18 cellular contexts compared by ENCODE assay signal in the genomic region with DNA sequence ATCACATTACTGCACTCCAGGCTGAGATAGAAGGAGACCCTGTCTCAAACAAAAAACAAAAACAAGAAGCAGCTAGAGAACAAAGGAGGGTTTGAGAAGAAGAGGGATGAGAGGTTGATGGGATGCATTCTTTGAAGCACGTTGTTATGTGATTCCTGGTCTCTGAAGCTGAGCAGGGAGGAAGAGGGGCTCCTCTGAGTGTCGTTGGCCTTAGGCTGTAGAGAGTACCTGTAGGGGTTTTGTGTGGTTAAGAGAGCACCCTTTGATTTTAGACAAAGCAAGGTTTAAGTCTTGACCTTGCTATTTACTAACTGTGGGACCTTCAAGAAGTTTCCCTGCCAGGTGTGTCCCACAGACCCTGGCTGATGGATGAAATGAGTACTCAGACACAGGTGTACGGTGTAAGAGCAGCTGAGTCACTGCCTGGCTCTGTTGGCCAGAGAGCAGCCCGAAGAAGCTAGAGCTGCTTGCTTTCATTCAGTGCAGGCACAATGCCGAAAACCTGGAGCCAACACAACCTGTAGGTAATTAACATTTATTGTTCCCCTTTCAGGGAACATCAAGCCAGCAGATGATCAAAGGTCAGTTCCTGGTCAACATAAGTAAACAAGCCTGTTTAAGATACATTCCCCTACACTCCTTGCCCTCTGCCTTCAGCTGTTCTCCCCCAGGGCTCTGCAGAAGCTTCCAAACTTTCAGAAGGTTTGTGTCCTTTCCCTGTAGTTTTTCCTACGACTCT.
DNase-seq lines count a peak whose midpoint lies in the region; ATAC-seq and TF ChIP-seq lines count a peak whose summit lies in the region.
"Had no signal": no experiment of that assay in that cellular context is flagged by ENCODE, and none has a peak within 500 bp of the region (broad histone marks: within the 10 kb centered on the region; RNA-seq: fewer than 3 reads in every experiment).

No MANE protein-coding gene starts in this region.

- peak; percentile 82 for ATAC-seq in PC-3
- no peak for ATAC-seq in esophagus mucosa

- H3K4me1 Mint-ChIP-seq in progenitor cell of endocrine pancreas (ENCODE audit: low read depth) = peaks cover 22% of the 10 kb centered on the region

- peaks cover 3% of the 10 kb centered on the region for H3K27me3 Mint-ChIP-seq in progenitor cell of endocrine pancreas

- no peaks in the 10 kb centered on the region for H3K79me2 ChIP-seq in PC-3 (ENCODE audit: low read length)
- H3K79me2 ChIP-seq in hepatocyte = no peaks in the 10 kb centered on the region

- H3K4me2 ChIP-seq in PC-3 (ENCODE audit: low read length) = peak overlapping the region; percentile 26; the same call in 1 of the 2 replicates
- peak overlapping the region; percentile 59 for H3K4me2 ChIP-seq in hepatocyte
- H3K4me2 ChIP-seq: smooth muscle cell had no signal

- H3F3A ChIP-seq in PC-3 (ENCODE audit: low read length, unreplicated experiment) = no peaks in the 10 kb centered on the region

- H3K4me3 Mint-ChIP-seq in progenitor cell of endocrine pancreas (ENCODE audit: low read depth) = no peak overlapping the region

- H3K4me3 ChIP-seq in PC-3 (ENCODE audit: low read length) (no peak overlapping the region), hepatocyte (no peak overlapping the region)
- H3K4me3 ChIP-seq: smooth muscle cell had no signal

- H3K9me3 Mint-ChIP-seq in progenitor cell of endocrine pancreas (ENCODE audit: low read depth) = no peaks in the 10 kb centered on the region

- H3K9me3 ChIP-seq in PC-3 (ENCODE audit: low read length) (no peaks in the 10 kb centered on the region), hepatocyte (ENCODE audit: low read depth) (no peaks in the 10 kb centered on the region)

- H3K4me1 ChIP-seq in PC-3 (ENCODE audit: insufficient read depth, low read length) (no peaks in the 10 kb centered on the region), hepatocyte (ENCODE audit: insufficient read depth) (peaks cover 18% of the 10 kb centered on the region)

- POLR2A ChIA-PET in PC-3 (lab: Charles Lee; ENCODE audit: unreplicated experiment) = no interaction called here

- 18% methylated on average over 6 of the region's 6 CpGs for WGBS in hepatocyte (ENCODE audit: low lambda C conversion rate, missing lambda C conversion rate)

- H3K27ac ChIP-seq in PC-3 (ENCODE audit: low read length) (no peak overlapping the region), hepatocyte (peak overlapping the region; percentile 79)

- no peaks in the 10 kb centered on the region for H3K36me3 Mint-ChIP-seq in progenitor cell of endocrine pancreas (ENCODE audit: insufficient read depth)

- no peaks in the 10 kb centered on the region for H3K36me3 ChIP-seq in PC-3 (ENCODE audit: low read depth, low read length)
- no peaks in the 10 kb centered on the region for H3K36me3 ChIP-seq in hepatocyte (replicated peaks; ENCODE audit: insufficient read depth, low read depth)

- peak overlapping the region; percentile 29 for H3K27ac Mint-ChIP-seq in progenitor cell of endocrine pancreas

- TF ChIP-seq CTCF in PC-3 (conservative IDR thresholded peaks at IDR 0.05; ENCODE audit: low read depth, low read length) (no peak), hepatocyte (IDR thresholded peaks at IDR 0.05; ENCODE audit: poor library complexity) (no peak), progenitor cell of endocrine pancreas (IDR thresholded peaks at IDR 0.05; ENCODE audit: unreplicated experiment) (no peak)

- no peaks in the 10 kb centered on the region for H4K20me1 ChIP-seq in PC-3 (ENCODE audit: low read length)
- no peaks in the 10 kb centered on the region for H4K20me1 ChIP-seq in hepatocyte (ENCODE audit: insufficient read depth, poor library complexity, severe bottlenecking)

- H3K9me2 ChIP-seq in PC-3 (replicated peaks; ENCODE audit: low read length) (no peaks in the 10 kb centered on the region), hepatocyte (replicated peaks; ENCODE audit: insufficient read depth) (no peaks in the 10 kb centered on the region)

- H3K9ac ChIP-seq in PC-3 (ENCODE audit: low read length) = no peak overlapping the region

- CTCF ChIA-PET in PC-3 (lab: Charles Lee) = no interaction called here

- H2AFZ ChIP-seq in PC-3 (ENCODE audit: low read length) (no peak overlapping the region), hepatocyte (no peak overlapping the region)

- intact Hi-C loops in PC-3 (cut with micrococcal nuclease) = no loop called here

- no TSS peak for BruUV-seq in PC-3 (replicated peaks; lab: Mats Ljungman, UMichigan)

- no peaks in the 10 kb centered on the region for H3K27me3 ChIP-seq in PC-3 (ENCODE audit: low read length)
- H3K27me3 ChIP-seq in hepatocyte = no peaks in the 10 kb centered on the region

- peak; percentile 69 for DNase-seq in ELF-1 (ENCODE audit: low read depth, low spot score)
- DNase-seq in PC-3 = peak; percentile 28
- peak; percentile 46 for DNase-seq in hepatocyte (ENCODE audit: low spot score)
- no peak for DNase-seq in progenitor cell of endocrine pancreas (ENCODE audit: low spot score, unreplicated experiment)
- no peak for DNase-seq in middle frontal gyrus (ENCODE audit: extremely low spot score, low spot score)
- no peak for DNase-seq in SW 1271 (lab: John Stamatoyannopoulos, UW)
- DNase-seq in stimulated activated CD4-positive, alpha-beta T cell treated with anti-CD3 and anti-CD28 coated beads, Interleukin-2, amount 100 ng/mL, for 48 hours = no peak
- DNase-seq: activated CD4-positive, CD25-positive, alpha-beta regulatory T cell treated with anti-CD3 and anti-CD28 coated beads, Interleukin-2, amount 50 U/mL, for 72 hours; activated gamma-delta T cell treated with Interleukin-2 at 50 U/mL for 16 hours; AML-193; amygdala; H7; hypothalamus; kidney glomerular epithelial cell; NCI-H1436; SHP77 treated with DMSO at 0.1 percent for 48 hours had no signal

Comparison
In these comparisons a context has a peak if more than half of its experiments do, and no peak if none do; other contexts are left out.
1. DNase-seq: peak in ELF-1 (single experiment), PC-3 (single experiment) and hepatocyte (single experiment); none in progenitor cell of endocrine pancreas (single experiment), middle frontal gyrus (single experiment), SW 1271 (0 of 2) and stimulated activated CD4-positive, alpha-beta T cell treated with anti-CD3 and anti-CD28 coated beads, Interleukin-2, amount 100 ng/mL, for 48 hours (0 of 2).